ENCODE assay signal across 14 cellular contexts in the genomic region with DNA sequence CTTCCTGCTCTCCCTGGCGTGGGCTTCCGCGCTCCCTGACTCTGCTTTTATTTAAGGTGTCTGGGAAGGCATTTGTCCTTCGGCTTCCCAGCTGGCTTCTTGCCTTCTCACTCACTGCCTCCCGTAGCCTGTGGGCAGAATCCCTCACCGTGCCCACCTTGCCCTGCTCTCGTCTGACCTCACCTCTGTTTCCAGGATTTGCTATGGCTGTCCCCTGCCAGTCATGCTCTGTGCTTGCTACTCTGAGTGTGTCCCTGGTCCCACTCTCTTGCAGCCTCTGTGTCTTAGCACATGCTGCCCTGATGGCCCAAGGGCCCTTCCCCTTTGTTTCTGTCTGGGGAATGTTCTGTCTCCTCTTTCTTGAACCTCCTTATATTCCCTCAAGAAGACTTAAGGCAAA. TPM values are rescaled to one million over a fixed set of nuclear protein-coding genes. Genes with fewer than 3 reads are reported as not detected.
DNase-seq lines count a peak whose midpoint lies in the region; ATAC-seq, FAIRE-seq and TF ChIP-seq lines count a peak whose summit lies in the region.
"Had no signal": no experiment of that assay in that cellular context is flagged by ENCODE, and none has a peak within 500 bp of the region (broad histone marks: within the 10 kb centered on the region; RNA-seq: fewer than 3 reads in every experiment).

No MANE protein-coding gene starts in this region.

- peaks cover 52% of the 10 kb centered on the region for H3K4me1 Mint-ChIP-seq in CD4-positive, alpha-beta T cell (ENCODE audit: low read depth)
- peaks cover 22% of the 10 kb centered on the region for H3K4me1 Mint-ChIP-seq in astrocyte (ENCODE audit: low read depth, unreplicated experiment)

- H2AFZ ChIP-seq in astrocyte (ENCODE audit: low read depth, low read length): no peak overlapping the region

- peak overlapping the region; percentile 11 for H3K27ac Mint-ChIP-seq in CD4-positive, alpha-beta T cell
- H3K27ac Mint-ChIP-seq in astrocyte (ENCODE audit: unreplicated experiment): peak overlapping the region; percentile 50
- H3K27ac Mint-ChIP-seq: B cell had no signal

- ATAC-seq in CD4-positive, alpha-beta T cell (ENCODE audit: poor library complexity): no peak
- peak; percentile 9 for ATAC-seq in left lung
- ATAC-seq in right lobe of liver: no peak
- ATAC-seq in HG02763 (IDR thresholded peaks at IDR 0.05; ENCODE audit: unreplicated experiment): no peak
- ATAC-seq in HG02759 (IDR thresholded peaks at IDR 0.05; ENCODE audit: unreplicated experiment): no peak
- ATAC-seq: HCT116 had no signal

- H3K36me3 ChIP-seq in astrocyte (ENCODE audit: insufficient read depth, low read length): peaks cover 2% of the 10 kb centered on the region
- H3K36me3 ChIP-seq in left lung: peaks cover 0 to 1% of the 10 kb centered on the region in 2 donors
- H3K36me3 ChIP-seq in skeletal muscle tissue (ENCODE audit: control insufficient read depth in 3 of 3, insufficient read depth in 3 of 3, low read length in 3 of 3): no peaks in the 10 kb centered on the region
- no peaks in the 10 kb centered on the region for H3K36me3 ChIP-seq in right lobe of liver

- peaks cover 95% of the 10 kb centered on the region for H4K20me1 ChIP-seq in astrocyte (ENCODE audit: insufficient read depth, low read length)

- TF ChIP-seq CTCF in CD4-positive, alpha-beta T cell (IDR thresholded peaks at IDR 0.05): no peak
- no peak for TF ChIP-seq CTCF in astrocyte (IDR thresholded peaks at IDR 0.05; ENCODE audit: insufficient read depth, low read depth, low read length)
- TF ChIP-seq CTCF in left lung (IDR thresholded peaks at IDR 0.05): no peak
- no peak for TF ChIP-seq CTCF in right lobe of liver (IDR thresholded peaks at IDR 0.05)

- no peaks in the 10 kb centered on the region for H3K9me3 Mint-ChIP-seq in CD4-positive, alpha-beta T cell
- no peaks in the 10 kb centered on the region for H3K9me3 Mint-ChIP-seq in astrocyte (ENCODE audit: unreplicated experiment)

- H3K4me1 ChIP-seq in astrocyte (ENCODE audit: insufficient read depth, low read length) (peaks cover 10% of the 10 kb centered on the region), left lung (peaks cover 16 to 38% of the 10 kb centered on the region in 2 donors), skeletal muscle tissue (ENCODE audit: control insufficient read depth in 3 of 3, insufficient read depth in 3 of 3, low read length in 3 of 3) (peaks cover 29 to 46% (median 35%) of the 10 kb centered on the region in 3 donors), right lobe of liver (peaks cover 0 to 41% (median 7%) of the 10 kb centered on the region in 4 donors)

- peaks cover 19% of the 10 kb centered on the region for H3K36me3 Mint-ChIP-seq in CD4-positive, alpha-beta T cell (ENCODE audit: low read depth)
- peaks cover 20% of the 10 kb centered on the region for H3K36me3 Mint-ChIP-seq in astrocyte (ENCODE audit: low read depth, unreplicated experiment)

- peaks cover 99% of the 10 kb centered on the region for H3K79me2 ChIP-seq in astrocyte (ENCODE audit: insufficient read depth, low read length)

- no peak for TF ChIP-seq POLR2A in right lobe of liver (IDR thresholded peaks at IDR 0.05)

- no peak for FAIRE-seq in astrocyte (lab: Jason Lieb, UNC)
- FAIRE-seq: GM18507, keratinocyte had no signal

- intact Hi-C loops in CD4-positive, alpha-beta T cell (cut with DNase I, micrococcal nuclease): no loop called here
- intact Hi-C loops in left lung (cut with DNase I) (no loop called here), right lobe of liver (cut with DNase I) (no loop called here)

- POLR2A ChIA-PET in CD4-positive, alpha-beta T cell (lab: Charles Lee): no interaction called here

- H3K27me3 Mint-ChIP-seq in CD4-positive, alpha-beta T cell: no peaks in the 10 kb centered on the region
- H3K27me3 Mint-ChIP-seq in astrocyte (ENCODE audit: low read depth, unreplicated experiment): no peaks in the 10 kb centered on the region
- H3K27me3 Mint-ChIP-seq: B cell had no signal

- H3K9me3 ChIP-seq in CD4-positive, alpha-beta T cell (ENCODE audit: control insufficient read depth, low read length): no peaks in the 10 kb centered on the region
- no peaks in the 10 kb centered on the region for H3K9me3 ChIP-seq in astrocyte (ENCODE audit: insufficient read depth, low read depth, low read length)
- no peaks in the 10 kb centered on the region for H3K9me3 ChIP-seq in left lung
- no peaks in the 10 kb centered on the region for H3K9me3 ChIP-seq in skeletal muscle tissue (ENCODE audit: control insufficient read depth in 3 of 3, low read length in 3 of 3)
- no peaks in the 10 kb centered on the region for H3K9me3 ChIP-seq in right lobe of liver
- H3K9me3 ChIP-seq: SK-N-SH had no signal

- H3K9ac ChIP-seq in astrocyte (ENCODE audit: low read length) (no peak overlapping the region), skeletal muscle tissue (ENCODE audit: low read depth in 1 of 3, low read length in 3 of 3) (peak overlapping the region in 2 of 3 donors; percentile 19 to 34)
- H3K9ac ChIP-seq: SK-N-SH had no signal

- H3K4me3 ChIP-seq in astrocyte (ENCODE audit: insufficient read depth, low read depth, low read length) (no peak overlapping the region), left lung (no peak overlapping the region), skeletal muscle tissue (ENCODE audit: low read length in 3 of 3) (no peak overlapping the region), right lobe of liver (no peak overlapping the region)

- 94% methylated on average over 6 of the region's 7 CpGs for WGBS in right lobe of liver (ENCODE audit: insufficient coverage, low coverage, low lambda C conversion rate, missing lambda C conversion rate)

- H3K27ac ChIP-seq in CD4-positive, alpha-beta T cell (ENCODE audit: low read depth, low read length): no peak overlapping the region
- H3K27ac ChIP-seq in astrocyte (ENCODE audit: low read depth, low read length): no peak overlapping the region
- peak overlapping the region; percentile 48 to 72 for H3K27ac ChIP-seq in left lung
- H3K27ac ChIP-seq in skeletal muscle tissue (ENCODE audit: low read depth, low read length): peak overlapping the region; percentile 69
- H3K27ac ChIP-seq in right lobe of liver: no peak overlapping the region

- H3K4me2 ChIP-seq in astrocyte (ENCODE audit: low read length): no peak overlapping the region

- CTCF ChIA-PET in CD4-positive, alpha-beta T cell (lab: Charles Lee): no interaction called here

- no peaks in the 10 kb centered on the region for H3K27me3 ChIP-seq in CD4-positive, alpha-beta T cell (ENCODE audit: control insufficient read depth, insufficient read depth, low read length)
- no peaks in the 10 kb centered on the region for H3K27me3 ChIP-seq in astrocyte (ENCODE audit: insufficient read depth, low read length)
- H3K27me3 ChIP-seq in left lung: no peaks in the 10 kb centered on the region
- no peaks in the 10 kb centered on the region for H3K27me3 ChIP-seq in skeletal muscle tissue (ENCODE audit: control insufficient read depth in 3 of 3, insufficient read depth in 3 of 3, low read length in 3 of 3)
- H3K27me3 ChIP-seq in right lobe of liver: no peaks in the 10 kb centered on the region

- DNase-seq in CD4-positive, alpha-beta T cell: no peak
- DNase-seq in astrocyte (ENCODE audit: low read depth) (no peak), left lung (no peak), right lobe of liver (no peak), NCI-H1930 (lab: John Stamatoyannopoulos, UW) (no peak)
- DNase-seq: GF-D8, SK-N-SH had no signal

- H3K4me3 Mint-ChIP-seq in CD4-positive, alpha-beta T cell: no peak overlapping the region
- H3K4me3 Mint-ChIP-seq in astrocyte (ENCODE audit: unreplicated experiment): no peak overlapping the region
- H3K4me3 Mint-ChIP-seq: B cell had no signal

RNA-seq across cellular contexts. Expression of gene LPP, which starts 26.2 kb away (rescaled TPM):
- 10 to 100 TPM; 45.6 to 45.9 TPM for total RNA-seq in CD4-positive, alpha-beta T cell
- total RNA-seq in astrocyte: 193 and 222 TPM in 2 replicates
- 100 to 1,000 TPM; 160 to 220 TPM for total RNA-seq in left lung
- total RNA-seq in skeletal muscle tissue: 28.2 TPM
- total RNA-seq in right lobe of liver: 10 to 100 TPM; 41.5 to 90.5 (median 69.5) TPM

Comparison
In these comparisons a context has a peak if more than half of its experiments do, and no peak if none do; other contexts are left out.
1. H3K27ac ChIP-seq: peak in left lung (2 of 2) and skeletal muscle tissue (single experiment); none in CD4-positive, alpha-beta T cell (single experiment), astrocyte (single experiment) and right lobe of liver (0 of 3).